In genomic region chr19:50329146-50329925, GRCh38 we compare ENCODE assay signal across 8 cellular contexts. TPM values are rescaled to one million over a fixed set of nuclear protein-coding genes. Genes with fewer than 3 reads are reported as not detected.
DNase-seq lines count a peak whose midpoint lies in the region; TF ChIP-seq lines count a peak whose summit lies in the region.

Gene KCNC3 (minus strand): TSS chr19:50329377. CDS start chr19:50329082, 295 bp downstream.

- no peaks in the 10 kb centered on the region for H3K79me1 ChIP-seq in H9 (ENCODE audit: insufficient read depth, low read depth, low read length, poor library complexity, severe bottlenecking)

- peaks cover 26% of the 10 kb centered on the region for H3K27me3 Mint-ChIP-seq in H9 (ENCODE audit: low read depth)

- H3T11ph ChIP-seq in H9 (ENCODE audit: low read length) = no peak within 1 kb of the TSS

- no peak within 1 kb of the TSS for H2AFZ ChIP-seq in H9 (ENCODE audit: low read length)

- peak within 1 kb of the TSS; percentile 68 for H3K18ac ChIP-seq in H9 (ENCODE audit: insufficient read length, low read depth, low read length)

- H3K27ac Mint-ChIP-seq in H9 = peak within 1 kb of the TSS; percentile 95 to 100 (median 97)

- no peak within 1 kb of the TSS for H2BK5ac ChIP-seq in H9 (ENCODE audit: insufficient read length, low read length)

- WGBS in H9 (ENCODE audit: extremely low coverage, insufficient read length, low lambda C conversion rate) = no CpG with 5 or more reads among the region's 43 CpGs
- WGBS in urinary bladder = 2% methylated on average over 43 of the region's 43 CpGs

- peak within 1 kb of the TSS; percentile 36 for H3K9ac ChIP-seq in H9 (ENCODE audit: extremely low read depth, insufficient read length, low read length)

- no peak within 1 kb of the TSS for H2AK5ac ChIP-seq in H9 (ENCODE audit: insufficient read length, low read length)

- H2BK20ac ChIP-seq in H9 (ENCODE audit: low read depth, low read length, poor library complexity, severe bottlenecking) = no peak within 1 kb of the TSS

- no peaks in the 10 kb centered on the region for H4K20me1 ChIP-seq in H9 (ENCODE audit: control insufficient read depth, insufficient read depth, insufficient read length)

- no peak within 1 kb of the TSS for H4K8ac ChIP-seq in H9 (replicated peaks; ENCODE audit: insufficient read length, low read depth, low read length)

- H3K36me3 ChIP-seq in right atrium auricular region = no peaks in the 10 kb centered on the region
- H3K36me3 ChIP-seq in urinary bladder (ENCODE audit: insufficient read depth) = no peaks in the 10 kb centered on the region

- H3K27ac ChIP-seq in H9 (ENCODE audit: insufficient read length, low read depth, low read length) (no peak within 1 kb of the TSS), right atrium auricular region (peak within 1 kb of the TSS; percentile 82 to 88), urinary bladder (ENCODE audit: low read depth) (no peak within 1 kb of the TSS)

- H3K23me2 ChIP-seq in H9 (ENCODE audit: insufficient read length, low read depth, low read length, poor library complexity, severe bottlenecking) = peaks cover 31% of the 10 kb centered on the region

- H3K79me2 ChIP-seq in H9 (ENCODE audit: insufficient read depth, low read length) = no peaks in the 10 kb centered on the region

- peaks cover 0 to 4% (median 0%) of the 10 kb centered on the region in 3 experiments; a peak in 3 of 7 replicates for H3K36me3 Mint-ChIP-seq in H9 (ENCODE audit: insufficient read depth in 1 of 3, low read depth in 3 of 3)

- peaks cover 3 to 5% of the 10 kb centered on the region in 2 experiments; a peak in 3 of 5 replicates for H3K9me3 Mint-ChIP-seq in H9

- no peak within 1 kb of the TSS for H3K23ac ChIP-seq in H9 (ENCODE audit: insufficient read length, low read depth, low read length)

- peaks cover 52 to 53% of the 10 kb centered on the region in 2 experiments for H3K4me1 Mint-ChIP-seq in H9

- peak within 1 kb of the TSS; percentile 17 to 49 for H3K4me3 ChIP-seq in right atrium auricular region
- peak within 1 kb of the TSS; percentile 33 for H3K4me3 ChIP-seq in urinary bladder (ENCODE audit: low read depth, low read length)

- peaks cover 8% of the 10 kb centered on the region; the same call in 1 of the 2 replicates for H3K27me3 ChIP-seq in H9 (ENCODE audit: insufficient read depth, low read length)
- H3K27me3 ChIP-seq in right atrium auricular region = no peaks in the 10 kb centered on the region

- H4K5ac ChIP-seq in H9 (ENCODE audit: insufficient read length, low read depth, low read length) = no peak within 1 kb of the TSS

- H4K91ac ChIP-seq in H9 (ENCODE audit: insufficient read length, low read depth, low read length) = no peak within 1 kb of the TSS

- H3K4me2 ChIP-seq in H9 (ENCODE audit: insufficient read depth, insufficient read length, low read length) = peak within 1 kb of the TSS; percentile 94

- TF ChIP-seq CTCF in H9 (conservative IDR thresholded peaks at IDR 0.05) (no peak), right atrium auricular region (IDR thresholded peaks at IDR 0.05) (no peak)

- no peak within 1 kb of the TSS for H3K56ac ChIP-seq in H9 (ENCODE audit: insufficient read length, low read depth, low read length)

- DNase-seq in ELR (ENCODE audit: low read depth) = peak; percentile 19
- DNase-seq in H9 = peak; percentile 100
- peak; percentile 99 for DNase-seq in NCI-H1105 treated with DMSO at 0.1 percent for 48 hours (lab: John Stamatoyannopoulos, UW)
- peak; percentile 91 for DNase-seq in T follicular helper cell (ENCODE audit: low read depth)
- DNase-seq in anterior cingulate cortex (lab: John Stamatoyannopoulos, UW) = peak; percentile 70 to 100 (median 99)
- peak; percentile 98 for DNase-seq in right atrium auricular region (ENCODE audit: low spot score)
- DNase-seq in pulmonary artery endothelial cell (ENCODE audit: low read depth, low spot score) = peak; percentile 98

- H3K4me3 Mint-ChIP-seq in H9 = peak within 1 kb of the TSS; percentile 89 to 92

- no peak within 1 kb of the TSS for H3K4ac ChIP-seq in H9 (ENCODE audit: low read depth, low read length)

- H2BK120ac ChIP-seq in H9 (ENCODE audit: low read depth, low read length, poor library complexity, severe bottlenecking) = no peak within 1 kb of the TSS

- H2BK12ac ChIP-seq in H9 (ENCODE audit: insufficient read length, low read depth, low read length) = no peak within 1 kb of the TSS

- 0 out of 2 replicates have a peak within 1 kb of the TSS, but pooled peaks have one; percentile 74 for H3K14ac ChIP-seq in H9 (ENCODE audit: insufficient read depth, low read length)

- H3K4me1 ChIP-seq in H9 (ENCODE audit: insufficient read depth, low read length) (peaks cover 6% of the 10 kb centered on the region; the same call in 1 of the 2 replicates), right atrium auricular region (peaks cover 0 to 56% of the 10 kb centered on the region in 2 donors), urinary bladder (ENCODE audit: insufficient read depth) (no peaks in the 10 kb centered on the region)

- no peak within 1 kb of the TSS for H2BK15ac ChIP-seq in H9 (ENCODE audit: low read depth, low read length)

- H3K9me3 ChIP-seq in H9 (ENCODE audit: control insufficient read depth, low read depth, low read length) (no peaks in the 10 kb centered on the region), right atrium auricular region (no peaks in the 10 kb centered on the region)

RNA-seq across cellular contexts. Expression of gene KCNC3, which starts in this region (rescaled TPM):
- total RNA-seq in H9 (2021) = 15.2 and 17.3 TPM in 2 replicates
- 1 to 10 TPM; 1.4 to 2.0 TPM for total RNA-seq in right atrium auricular region
- under 0.01 and 0.11 TPM in 2 replicates for total RNA-seq in pulmonary artery endothelial cell
- total RNA-seq in urinary bladder = 0.79 TPM
- polyA plus RNA-seq in urinary bladder = 0.52 TPM

Comparison
In these comparisons a context has a peak if more than half of its experiments do, and no peak if none do; other contexts are left out.
1. Peak in DNase-seq in pulmonary artery endothelial cell; RNA of the gene not detected or under 1 TPM.
2. DNase-seq: peak in every context shown above with its lines; median percentile 100 in H9; 99 in NCI-H1105 treated with DMSO at 0.1 percent for 48 hours; 99 in anterior cingulate cortex; 98 in right atrium auricular region; 98 in pulmonary artery endothelial cell; 91 in T follicular helper cell; 19 in ELR.
3. H3K27ac ChIP-seq: peak in right atrium auricular region (2 of 2); none in H9 (single experiment) and urinary bladder (single experiment).